Comparison of ENCODE assay signal across 8 cellular contexts in the genomic region with DNA sequence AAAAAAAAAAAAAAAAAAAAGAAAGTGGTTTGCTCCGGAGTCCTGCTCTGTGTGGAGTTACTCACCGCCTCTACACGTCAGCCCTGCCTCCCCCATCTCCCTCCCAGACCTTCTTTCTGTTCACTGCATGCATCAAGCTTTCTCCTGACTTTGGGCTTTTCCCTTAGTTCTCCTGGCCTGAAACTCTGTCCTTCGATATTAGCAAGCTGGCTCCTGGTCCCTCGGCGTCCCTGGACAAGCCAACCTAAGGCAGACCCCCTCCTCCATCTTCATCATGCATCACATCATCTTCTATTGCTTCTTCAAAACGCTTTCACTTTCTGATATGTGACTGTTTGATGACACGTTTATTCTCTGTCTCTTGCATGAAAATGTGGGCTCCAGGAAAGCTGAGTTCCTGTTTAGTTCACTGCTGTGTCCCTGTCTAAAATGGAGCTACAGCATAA. TPM values are rescaled to one million over a fixed set of nuclear protein-coding genes. Genes with fewer than 3 reads are reported as not detected.
DNase-seq lines count a peak whose midpoint lies in the region; ATAC-seq lines count a peak whose summit lies in the region.

No MANE protein-coding gene starts in this region.

- no peaks in the 10 kb centered on the region for H3K27me3 Mint-ChIP-seq in activated T-helper 2 cell treated with anti-CD3 and anti-CD28 coated beads, Interferon-gamma antibody, Interleukin-2, Interleukin-4, amounts not matched to agents 10 μg/mL and 5 μg/mL and 100 μg/mL, durations not matched to agents 14 hours and 24 hours and 36 hours (ENCODE audit: low read depth)

- H3K4me1 Mint-ChIP-seq in activated T-helper 2 cell treated with anti-CD3 and anti-CD28 coated beads, Interferon-gamma antibody, Interleukin-2, Interleukin-4, amounts not matched to agents 10 μg/mL and 5 μg/mL and 100 μg/mL, durations not matched to agents 14 hours and 24 hours and 36 hours (ENCODE audit: low read depth): peaks cover 8% of the 10 kb centered on the region
- H3K4me1 Mint-ChIP-seq in stimulated activated effector memory CD8-positive, alpha-beta T cell treated with anti-CD3 and anti-CD28 coated beads, Interleukin-12 subunit alpha, Interleukin-12 subunit beta, amount 100 ng/mL, for 72 hours: peaks cover 28% of the 10 kb centered on the region

- in situ Hi-C loops in ACHN (cut with HindIII; ENCODE audit: low pct_ligation_motif_present, low pct_unique_long_range_greater_than_20kb, low sequenced_read_pairs): no loop called here

- ATAC-seq in GM19351 (IDR thresholded peaks at IDR 0.05; ENCODE audit: unreplicated experiment) (peak; percentile 78), HG03442 (IDR thresholded peaks at IDR 0.05; ENCODE audit: unreplicated experiment) (peak; percentile 53)
- ATAC-seq in stimulated activated effector memory CD8-positive, alpha-beta T cell treated with anti-CD3 and anti-CD28 coated beads, Interleukin-12 subunit alpha, Interleukin-12 subunit beta, amount 100 ng/mL, for 72 hours: peak; percentile 93

- DNase-seq in ACHN (peak; percentile 28), NCI-H1930 (lab: John Stamatoyannopoulos, UW) (no peak), posterior vena cava (ENCODE audit: low spot score) (no peak), NK-92 (lab: John Stamatoyannopoulos, UW; ENCODE audit: unreplicated experiment) (no peak)
- no peak for DNase-seq in activated T-helper 2 cell treated with anti-CD3 and anti-CD28 coated beads, Interferon-gamma antibody, Interleukin-2, Interleukin-4, amounts not matched to agents 10 μg/mL and 5 μg/mL and 100 μg/mL, durations not matched to agents 14 hours and 24 hours and 36 hours (ENCODE audit: low spot score)
- peak; percentile 46 to 70 for DNase-seq in stimulated activated effector memory CD8-positive, alpha-beta T cell treated with anti-CD3 and anti-CD28 coated beads, Interleukin-12 subunit alpha, Interleukin-12 subunit beta, amount 100 ng/mL, for 72 hours (ENCODE audit: low spot score in 2 of 2)

- H3K4me3 Mint-ChIP-seq in activated T-helper 2 cell treated with anti-CD3 and anti-CD28 coated beads, Interferon-gamma antibody, Interleukin-2, Interleukin-4, amounts not matched to agents 10 μg/mL and 5 μg/mL and 100 μg/mL, durations not matched to agents 14 hours and 24 hours and 36 hours (ENCODE audit: low read depth): peak overlapping the region; percentile 51
- peak overlapping the region; percentile 59 for H3K4me3 Mint-ChIP-seq in stimulated activated effector memory CD8-positive, alpha-beta T cell treated with anti-CD3 and anti-CD28 coated beads, Interleukin-12 subunit alpha, Interleukin-12 subunit beta, amount 100 ng/mL, for 72 hours

- no peaks in the 10 kb centered on the region for H3K9me3 Mint-ChIP-seq in activated T-helper 2 cell treated with anti-CD3 and anti-CD28 coated beads, Interferon-gamma antibody, Interleukin-2, Interleukin-4, amounts not matched to agents 10 μg/mL and 5 μg/mL and 100 μg/mL, durations not matched to agents 14 hours and 24 hours and 36 hours
- H3K9me3 Mint-ChIP-seq in stimulated activated effector memory CD8-positive, alpha-beta T cell treated with anti-CD3 and anti-CD28 coated beads, Interleukin-12 subunit alpha, Interleukin-12 subunit beta, amount 100 ng/mL, for 72 hours: no peaks in the 10 kb centered on the region

- peak overlapping the region; percentile 90 for H3K27ac Mint-ChIP-seq in activated T-helper 2 cell treated with anti-CD3 and anti-CD28 coated beads, Interferon-gamma antibody, Interleukin-2, Interleukin-4, amounts not matched to agents 10 μg/mL and 5 μg/mL and 100 μg/mL, durations not matched to agents 14 hours and 24 hours and 36 hours
- H3K27ac Mint-ChIP-seq in stimulated activated effector memory CD8-positive, alpha-beta T cell treated with anti-CD3 and anti-CD28 coated beads, Interleukin-12 subunit alpha, Interleukin-12 subunit beta, amount 100 ng/mL, for 72 hours: peak overlapping the region; percentile 74

- intact Hi-C loops in activated T-helper 2 cell treated with anti-CD3 and anti-CD28 coated beads, Interferon-gamma antibody, Interleukin-2, Interleukin-4, amounts not matched to agents 10 μg/mL and 5 μg/mL and 100 μg/mL, durations not matched to agents 14 hours and 24 hours and 36 hours (cut with micrococcal nuclease): loop anchor here (10.0 kb wide), 2 partner anchors 1132 to 1232 kb away; no protein-coding TSS in a partner anchor
- intact Hi-C loops in posterior vena cava (cut with DNase I): no loop called here

- no peaks in the 10 kb centered on the region for H3K36me3 Mint-ChIP-seq in activated T-helper 2 cell treated with anti-CD3 and anti-CD28 coated beads, Interferon-gamma antibody, Interleukin-2, Interleukin-4, amounts not matched to agents 10 μg/mL and 5 μg/mL and 100 μg/mL, durations not matched to agents 14 hours and 24 hours and 36 hours (ENCODE audit: low read depth)
- H3K36me3 Mint-ChIP-seq in stimulated activated effector memory CD8-positive, alpha-beta T cell treated with anti-CD3 and anti-CD28 coated beads, Interleukin-12 subunit alpha, Interleukin-12 subunit beta, amount 100 ng/mL, for 72 hours: peaks cover 12% of the 10 kb centered on the region

RNA-seq across cellular contexts. Expression of a gene that starts 40.6 kb away (rescaled TPM):
- total RNA-seq in activated T-helper 2 cell treated with anti-CD3 and anti-CD28 coated beads, Interferon-gamma antibody, Interleukin-2, Interleukin-4, amounts not matched to agents 10 μg/mL and 5 μg/mL and 100 μg/mL, durations not matched to agents 14 hours and 24 hours and 36 hours: 38.8 and 42.3 TPM in 2 replicates
- 10 to 100 TPM; 26.8 to 27.0 TPM for total RNA-seq in posterior vena cava

Comparison
In these comparisons a context has a peak if more than half of its experiments do, and no peak if none do; other contexts are left out.
1. DNase-seq: peak in ACHN (single experiment) and stimulated activated effector memory CD8-positive, alpha-beta T cell treated with anti-CD3 and anti-CD28 coated beads, Interleukin-12 subunit alpha, Interleukin-12 subunit beta, amount 100 ng/mL, for 72 hours (2 of 2); none in activated T-helper 2 cell treated with anti-CD3 and anti-CD28 coated beads, Interferon-gamma antibody, Interleukin-2, Interleukin-4, amounts not matched to agents 10 μg/mL and 5 μg/mL and 100 μg/mL, durations not matched to agents 14 hours and 24 hours and 36 hours (single experiment), NCI-H1930 (0 of 2), posterior vena cava (single experiment) and NK-92 (single experiment).
2. Peak in every context shown above with its lines, with median percentiles within 50 percentile points of each other: ATAC-seq.